In genomic region chr1:26829214-26829911, GRCh38 we compare ENCODE assay signal across 12 cellular contexts. TPM values are rescaled to one million over a fixed set of nuclear protein-coding genes. Genes with fewer than 3 reads are reported as not detected.
DNase-seq lines count a peak whose midpoint lies in the region; ATAC-seq and TF ChIP-seq lines count a peak whose summit lies in the region.
"Had no signal": no experiment of that assay in that cellular context is flagged by ENCODE, and none has a peak within 500 bp of the region (broad histone marks: within the 10 kb centered on the region; RNA-seq: fewer than 3 reads in every experiment).

No MANE protein-coding gene starts in this region.

- H3K56ac ChIP-seq in H9 (ENCODE audit: insufficient read length, low read depth, low read length): no peak overlapping the region

- no peak overlapping the region for H2BK120ac ChIP-seq in H9 (ENCODE audit: low read depth, low read length, poor library complexity, severe bottlenecking)

- intact Hi-C loops in CD8-positive, alpha-beta T cell (cut with DNase I, micrococcal nuclease): loop anchor here in 1 of 2 experiments (5.0 kb wide), 2 partner anchors 63 to 287 kb away; partner anchors contain the start of gene GPN2
- intact Hi-C loops in lower leg skin (cut with DNase I; ENCODE audit: low total_unique reads): no loop called here

- peak overlapping the region; percentile 21 for H3K27ac ChIP-seq in CD8-positive, alpha-beta T cell (ENCODE audit: low read depth, low read length)
- no peak overlapping the region for H3K27ac ChIP-seq in H9 (ENCODE audit: insufficient read length, low read depth, low read length)

- H2BK20ac ChIP-seq in H9 (ENCODE audit: low read depth, low read length, poor library complexity, severe bottlenecking): no peak overlapping the region

- H4K20me1 ChIP-seq in H9 (ENCODE audit: control insufficient read depth, insufficient read depth, insufficient read length): no peaks in the 10 kb centered on the region

- TF ChIP-seq POLR2A in lower leg skin (IDR thresholded peaks at IDR 0.05): no peak

- POLR2A ChIA-PET in CD8-positive, alpha-beta T cell (lab: Charles Lee): interaction anchor here (1.5 kb wide), 1 partner anchor 18 kb away, joined by 6 read pairs; no protein-coding TSS in a partner anchor
- POLR2A ChIA-PET in activated naive CD8-positive, alpha-beta T cell treated with anti-CD3 and anti-CD28 coated beads, Interleukin-2, amount 10 ng/mL, durations not matched to agents 7 days and 5 days (lab: Charles Lee): interaction anchor here (1.3 to 1.8 kb wide), 2 partner anchors 35 to 36 kb away, joined by 5 to 8 read pairs; no protein-coding TSS in a partner anchor

- no peak for DNase-seq in CD8-positive, alpha-beta T cell
- DNase-seq in H9: no peak
- DNase-seq in activated naive CD8-positive, alpha-beta T cell treated with anti-CD3 and anti-CD28 coated beads, Interleukin-2, amount 10 ng/mL, durations not matched to agents 7 days and 5 days: no peak
- DNase-seq in nephron progenitor cell: no peak
- DNase-seq in lower leg skin (ENCODE audit: low spot score in 2 of 2): no peak
- no peak for DNase-seq in hepatic stellate cell (ENCODE audit: low spot score)
- DNase-seq: DMS79 treated with DMSO at 0.1 percent for 48 hours, NCI-H345 had no signal

- H3K79me1 ChIP-seq in H9 (ENCODE audit: insufficient read depth, low read depth, low read length, poor library complexity, severe bottlenecking): peaks cover 3% of the 10 kb centered on the region

- H3K4me1 ChIP-seq in CD8-positive, alpha-beta T cell (ENCODE audit: insufficient read depth, low read length): peaks cover 74% of the 10 kb centered on the region
- H3K4me1 ChIP-seq in H9 (ENCODE audit: insufficient read depth, low read length): no peaks in the 10 kb centered on the region

- H3K9me3 Mint-ChIP-seq in CD8-positive, alpha-beta T cell: no peaks in the 10 kb centered on the region
- H3K9me3 Mint-ChIP-seq in H9 (no peaks in the 10 kb centered on the region), nephron progenitor cell (no peaks in the 10 kb centered on the region)
- H3K9me3 Mint-ChIP-seq in activated naive CD8-positive, alpha-beta T cell treated with anti-CD3 and anti-CD28 coated beads, Interleukin-2, amount 10 ng/mL, durations not matched to agents 7 days and 5 days: no peaks in the 10 kb centered on the region

- H2BK12ac ChIP-seq in H9 (ENCODE audit: insufficient read length, low read depth, low read length): no peak overlapping the region

- H3K79me2 ChIP-seq in H9 (ENCODE audit: insufficient read depth, low read length): no peaks in the 10 kb centered on the region; the same call in 1 of the 2 replicates

- H3K27me3 ChIP-seq in CD8-positive, alpha-beta T cell (ENCODE audit: insufficient read depth, low read length): no peaks in the 10 kb centered on the region
- H3K27me3 ChIP-seq in H9 (ENCODE audit: insufficient read depth, low read length): no peaks in the 10 kb centered on the region
- H3K27me3 ChIP-seq: left lung had no signal

- H2AFZ ChIP-seq in H9 (ENCODE audit: low read length): no peak overlapping the region

- H3K36me3 ChIP-seq in CD8-positive, alpha-beta T cell (ENCODE audit: insufficient read depth, low read length): peaks cover 9% of the 10 kb centered on the region

- no peaks in the 10 kb centered on the region for H3K27me3 Mint-ChIP-seq in CD8-positive, alpha-beta T cell (ENCODE audit: low read depth)
- peaks cover 1% of the 10 kb centered on the region; the same call in 1 of the 2 replicates for H3K27me3 Mint-ChIP-seq in H9 (ENCODE audit: low read depth)
- no peaks in the 10 kb centered on the region for H3K27me3 Mint-ChIP-seq in activated naive CD8-positive, alpha-beta T cell treated with anti-CD3 and anti-CD28 coated beads, Interleukin-2, amount 10 ng/mL, durations not matched to agents 7 days and 5 days
- no peaks in the 10 kb centered on the region for H3K27me3 Mint-ChIP-seq in nephron progenitor cell (ENCODE audit: low read depth, poor library complexity)

- no peak overlapping the region for H3K4me3 ChIP-seq in CD8-positive, alpha-beta T cell (ENCODE audit: low read depth, low read length)
- no peak overlapping the region for H3K4me3 ChIP-seq in lower leg skin (ENCODE audit: low read depth, poor library complexity, severe bottlenecking)

- no peak overlapping the region for H3K18ac ChIP-seq in H9 (ENCODE audit: insufficient read length, low read depth, low read length)

- no peak overlapping the region for H4K5ac ChIP-seq in H9 (ENCODE audit: insufficient read length, low read depth, low read length)

- peaks cover 48% of the 10 kb centered on the region for H3K36me3 Mint-ChIP-seq in CD8-positive, alpha-beta T cell
- H3K36me3 Mint-ChIP-seq in H9 (ENCODE audit: insufficient read depth in 1 of 3, low read depth in 3 of 3) (peaks cover 16 to 25% (median 22%) of the 10 kb centered on the region in 3 experiments), nephron progenitor cell (ENCODE audit: low read depth) (peaks cover 23% of the 10 kb centered on the region)
- peaks cover 29% of the 10 kb centered on the region for H3K36me3 Mint-ChIP-seq in activated naive CD8-positive, alpha-beta T cell treated with anti-CD3 and anti-CD28 coated beads, Interleukin-2, amount 10 ng/mL, durations not matched to agents 7 days and 5 days

- H2BK5ac ChIP-seq in H9 (ENCODE audit: insufficient read length, low read length): no peak overlapping the region

- no peak overlapping the region for H3K9ac ChIP-seq in H9 (ENCODE audit: extremely low read depth, insufficient read length, low read length)

- no peak overlapping the region for H2BK15ac ChIP-seq in H9 (ENCODE audit: low read depth, low read length)

- H3K4ac ChIP-seq in H9 (ENCODE audit: low read depth, low read length): no peak overlapping the region

- CTCF ChIA-PET in CD8-positive, alpha-beta T cell (lab: Charles Lee): interaction anchor here (0.7 to 7.0 kb wide), 8 partner anchors 9 to 227 kb away, joined by 3 to 72 read pairs (median 7); partner anchors contain the start of gene PIGV

- no peak overlapping the region for H4K8ac ChIP-seq in H9 (replicated peaks; ENCODE audit: insufficient read length, low read depth, low read length)

- no peak overlapping the region for H3T11ph ChIP-seq in H9 (ENCODE audit: low read length)

- no CpG with 5 or more reads among the region's 6 CpGs for WGBS in H9 (ENCODE audit: extremely low coverage, insufficient read length, low lambda C conversion rate)
- WGBS in lower leg skin, 2 donors: 87 to 93% methylated on average over 6 of the region's 6 CpGs

- no peak overlapping the region for H2AK5ac ChIP-seq in H9 (ENCODE audit: insufficient read length, low read length)

- TF ChIP-seq CTCF in CD8-positive, alpha-beta T cell (IDR thresholded peaks at IDR 0.05): no peak
- TF ChIP-seq CTCF in H9 (conservative IDR thresholded peaks at IDR 0.05): no peak
- TF ChIP-seq CTCF in nephron progenitor cell (IDR thresholded peaks at IDR 0.05): no peak
- no peak for TF ChIP-seq CTCF in lower leg skin (IDR thresholded peaks at IDR 0.05)

- H3K4me3 Mint-ChIP-seq in CD8-positive, alpha-beta T cell: peak overlapping the region; percentile 94
- H3K4me3 Mint-ChIP-seq in H9: peak overlapping the region; percentile 25 to 45; a peak in 2 of 5 replicates
- peak overlapping the region; percentile 98 for H3K4me3 Mint-ChIP-seq in activated naive CD8-positive, alpha-beta T cell treated with anti-CD3 and anti-CD28 coated beads, Interleukin-2, amount 10 ng/mL, durations not matched to agents 7 days and 5 days
- H3K4me3 Mint-ChIP-seq in nephron progenitor cell: peak overlapping the region; percentile 42

- no peak overlapping the region for H3K14ac ChIP-seq in H9 (ENCODE audit: insufficient read depth, low read length)

- H4K91ac ChIP-seq in H9 (ENCODE audit: insufficient read length, low read depth, low read length): no peak overlapping the region

- ATAC-seq in CD8-positive, alpha-beta T cell: no peak
- no peak for ATAC-seq in activated naive CD8-positive, alpha-beta T cell treated with anti-CD3 and anti-CD28 coated beads, Interleukin-2, amount 10 ng/mL, durations not matched to agents 7 days and 5 days (ENCODE audit: low read depth)
- ATAC-seq in GM21786 (IDR thresholded peaks at IDR 0.05; ENCODE audit: unreplicated experiment) (no peak), GM18861 (IDR thresholded peaks at IDR 0.05; ENCODE audit: unreplicated experiment) (no peak)
- ATAC-seq: SK-N-SH treated with all-trans-retinoic acid at 6 μM for 48 hours had no signal

- no peak overlapping the region for H3K23ac ChIP-seq in H9 (ENCODE audit: insufficient read length, low read depth, low read length)

- H3K27ac Mint-ChIP-seq in CD8-positive, alpha-beta T cell: peak overlapping the region; percentile 100
- H3K27ac Mint-ChIP-seq in H9 (peak overlapping the region; percentile 28 to 89 (median 29); a peak in 6 of 7 replicates), nephron progenitor cell (no peak overlapping the region)
- H3K27ac Mint-ChIP-seq in activated naive CD8-positive, alpha-beta T cell treated with anti-CD3 and anti-CD28 coated beads, Interleukin-2, amount 10 ng/mL, durations not matched to agents 7 days and 5 days: peak overlapping the region; percentile 76

- no peak overlapping the region for H3K4me2 ChIP-seq in H9 (ENCODE audit: insufficient read depth, insufficient read length, low read length)

- peaks cover 7% of the 10 kb centered on the region for H3K23me2 ChIP-seq in H9 (ENCODE audit: insufficient read length, low read depth, low read length, poor library complexity, severe bottlenecking)

- H3K9me3 ChIP-seq in CD8-positive, alpha-beta T cell (ENCODE audit: low read length): no peaks in the 10 kb centered on the region
- no peaks in the 10 kb centered on the region for H3K9me3 ChIP-seq in H9 (ENCODE audit: control insufficient read depth, low read depth, low read length)
- H3K9me3 ChIP-seq: left lung had no signal

- H3K4me1 Mint-ChIP-seq in CD8-positive, alpha-beta T cell (ENCODE audit: low read depth): peaks cover 84% of the 10 kb centered on the region
- H3K4me1 Mint-ChIP-seq in H9: peaks cover 32 to 35% of the 10 kb centered on the region in 2 experiments
- H3K4me1 Mint-ChIP-seq in activated naive CD8-positive, alpha-beta T cell treated with anti-CD3 and anti-CD28 coated beads, Interleukin-2, amount 10 ng/mL, durations not matched to agents 7 days and 5 days: peaks cover 69% of the 10 kb centered on the region
- H3K4me1 Mint-ChIP-seq in nephron progenitor cell: peaks cover 55% of the 10 kb centered on the region

RNA-seq across cellular contexts. Expression of gene ZDHHC18, which starts 2.9 kb away (rescaled TPM):
- 10 to 100 TPM; 55.2 to 55.4 TPM for total RNA-seq in CD8-positive, alpha-beta T cell
- total RNA-seq in H9 (2021): 33.1 and 38.9 TPM in 2 replicates
- total RNA-seq in activated naive CD8-positive, alpha-beta T cell treated with anti-CD3 and anti-CD28 coated beads, Interleukin-2, amount 10 ng/mL, durations not matched to agents 7 days and 5 days: 10 to 100 TPM; 52.9 TPM
- 10 to 100 TPM; 14.1 to 28.4 (median 18.8) TPM for total RNA-seq in lower leg skin

RNA-seq across cellular contexts. Expression of gene SFN, which starts 33.6 kb away (rescaled TPM):
- 1 to 10 TPM; 1.1 TPM for total RNA-seq in CD8-positive, alpha-beta T cell
- total RNA-seq in H9 (2021): 3.8 and 4.3 TPM in 2 replicates
- total RNA-seq in activated naive CD8-positive, alpha-beta T cell treated with anti-CD3 and anti-CD28 coated beads, Interleukin-2, amount 10 ng/mL, durations not matched to agents 7 days and 5 days: 1 to 10 TPM; 1.4 to 1.8 TPM
- 1,000 to 10,000 TPM in 1 of 4 donors, 100 to 1,000 TPM in 3; 755 to 1,044 (median 948) TPM for total RNA-seq in lower leg skin

RNA-seq across cellular contexts. Expression of gene PIGV, which starts 41.6 kb away (rescaled TPM):
- 10 to 100 TPM in 1 of 2 experiments, 1 to 10 TPM in 1; 9.5 to 12.7 TPM for total RNA-seq in CD8-positive, alpha-beta T cell
- total RNA-seq in H9 (2021) (7.0 and 7.5 TPM in 2 replicates), lower leg skin (10 to 100 TPM; 18.2 to 39.3 (median 27.1) TPM)
- total RNA-seq in activated naive CD8-positive, alpha-beta T cell treated with anti-CD3 and anti-CD28 coated beads, Interleukin-2, amount 10 ng/mL, durations not matched to agents 7 days and 5 days: 10 to 100 TPM; 21.5 TPM

Comparison
In these comparisons a context has a peak if more than half of its experiments do, and no peak if none do; other contexts are left out.
1. H3K4me3 Mint-ChIP-seq: peak in every context shown above with its lines; median percentile 98 in activated naive CD8-positive, alpha-beta T cell treated with anti-CD3 and anti-CD28 coated beads, Interleukin-2, amount 10 ng/mL, durations not matched to agents 7 days and 5 days; 94 in CD8-positive, alpha-beta T cell; 42 in nephron progenitor cell; 35 in H9.
2. RNA of gene SFN, which starts 33.6 kb away (total RNA-seq): 755 to 1,044 TPM in lower leg skin; 3.8 to 4.3 TPM in H9, 1.4 to 1.8 TPM in activated naive CD8-positive, alpha-beta T cell treated with anti-CD3 and anti-CD28 coated beads, Interleukin-2, amount 10 ng/mL, durations not matched to agents 7 days and 5 days and 1.1 TPM in CD8-positive, alpha-beta T cell; every median in the first group is over 100 times any median in the second.